2 cellular contexts compared by ENCODE assay signal in genomic region chr3:10407361-10407760, GRCh38.
TF ChIP-seq lines count a peak whose summit lies in the region.

No MANE protein-coding gene starts in this region.

TF ChIP-seq in GM23338, 12 proteins besides CTCF, POLR2A, EP300 and RAD21 (continued from another document):
- TF ChIP-seq POLR2AphosphoS5 (IDR thresholded peaks at IDR 0.05; ENCODE audit: low read depth) (no peak), ETS1 (IDR thresholded peaks at IDR 0.05) (no peak), JUNB (IDR thresholded peaks at IDR 0.05; ENCODE audit: unreplicated experiment) (no peak), ZNF462 (CRISPR knock-in tag; IDR thresholded peaks at IDR 0.05) (no peak), EZH2 (IDR thresholded peaks at IDR 0.05; ENCODE audit: low read depth, unreplicated experiment) (no peak), REST (IDR thresholded peaks at IDR 0.05; ENCODE audit: unreplicated experiment) (no peak), STAT1 (IDR thresholded peaks at IDR 0.05; ENCODE audit: unreplicated experiment) (no peak), CREB1 (CRISPR knock-in tag; IDR thresholded peaks at IDR 0.05; ENCODE audit: low read depth) (no peak), EZH2phosphoT487 (IDR thresholded peaks at IDR 0.05; ENCODE audit: unreplicated experiment) (no peak), ZNF114 (CRISPR knock-in tag; IDR thresholded peaks at IDR 0.05) (no peak)

TF ChIP-seq in K562, 482 proteins besides CTCF, POLR2A, EP300 and RAD21 (continued from another document):
- TF ChIP-seq MED1 (CRISPR knock-in tag; IDR thresholded peaks at IDR 0.05; ENCODE audit: borderline replicate concordance) (no peak), ZNF511 (CRISPR knock-in tag; IDR thresholded peaks at IDR 0.05) (no peak), SRSF7 (optimal IDR thresholded peaks at IDR 0.05; ENCODE audit: low read depth, low read length) (no peak)
